In genomic region chr4:172725581-172725980, GRCh38 we compare ENCODE assay signal across 22 cellular contexts.
DNase-seq lines count a peak whose midpoint lies in the region; FAIRE-seq and TF ChIP-seq lines count a peak whose summit lies in the region.
"Had no signal": no experiment of that assay in that cellular context is flagged by ENCODE, and none has a peak within 500 bp of the region (broad histone marks: within the 10 kb centered on the region; RNA-seq: fewer than 3 reads in every experiment).

No MANE protein-coding gene starts in this region.

- H3K9ac ChIP-seq in skeletal muscle satellite cell (ENCODE audit: low read depth, low read length), result no peak overlapping the region

- no peaks in the 10 kb centered on the region for H3K27me3 ChIP-seq in skeletal muscle satellite cell (ENCODE audit: control insufficient read depth, insufficient read depth, low read length)

- H3K36me3 ChIP-seq in skeletal muscle satellite cell (ENCODE audit: insufficient read depth, low read length), result no peaks in the 10 kb centered on the region

- peaks cover 6% of the 10 kb centered on the region for H3K4me1 ChIP-seq in skeletal muscle satellite cell (ENCODE audit: control insufficient read depth, insufficient read depth, low read length)

- no peaks in the 10 kb centered on the region for H3K9me3 ChIP-seq in skeletal muscle satellite cell (replicated peaks; ENCODE audit: low read length)

- H3K4me2 ChIP-seq in skeletal muscle satellite cell (ENCODE audit: low read length), result peak overlapping the region; percentile 5
- H3K4me2 ChIP-seq: PC-9 had no signal

- TF ChIP-seq CTCF in fibroblast of the aortic adventitia (IDR thresholded peaks at IDR 0.05; ENCODE audit: insufficient read depth, low read length), result no peak

- H3K4me3 ChIP-seq in fibroblast of the aortic adventitia (ENCODE audit: low read depth, low read length), result no peak overlapping the region
- no peak overlapping the region for H3K4me3 ChIP-seq in skeletal muscle satellite cell (ENCODE audit: low read length)
- H3K4me3 ChIP-seq: PC-9 had no signal

- DNase-seq in ELR (ENCODE audit: low read depth), result peak; percentile 45
- DNase-seq in RCC 7860 (ENCODE audit: low spot score), result peak; percentile 68
- DNase-seq in fibroblast of the aortic adventitia (ENCODE audit: low read depth), result peak; percentile 41
- DNase-seq in NCI-H1048 (lab: John Stamatoyannopoulos, UW), result no peak
- no peak for DNase-seq in stimulated activated CD4-positive, alpha-beta T cell treated with anti-CD3 and anti-CD28 coated beads, Interleukin-4, amount 100 ng/mL, for 4 hours
- DNase-seq in MV-4-11 (lab: John Stamatoyannopoulos, UW), result no peak
- DNase-seq: activated CD4-positive, CD25-positive, alpha-beta regulatory T cell treated with anti-CD3 and anti-CD28 coated beads, Interleukin-2, amount 50 U/mL, for 72 hours; activated CD8-positive, alpha-beta memory T cell treated with anti-CD3 and anti-CD28 coated beads, Interleukin-2, amount 50 U/mL, for 4 hours; activated effector memory CD4-positive, alpha-beta T cell treated with anti-CD3 and anti-CD28 coated beads, Interleukin-2, amount 50 U/mL, for 16 hours; amygdala; effector memory CD8-positive, alpha-beta T cell; foreskin melanocyte; GDM1; Kasumi-1; NCI-H1417 treated with DMSO at 0.1 percent for 48 hours; NCI-H2171; NCI-H774; occipital lobe; PC-9; stimulated activated CD4-positive, alpha-beta T cell treated with anti-CD3 and anti-CD28 coated beads, Interleukin-2, amount 100 ng/mL, for 24 hours; T1000 had no signal

- peak; percentile 85 for FAIRE-seq in RCC 7860 (lab: Jason Lieb, UNC)

Comparison
In these comparisons a context has a peak if more than half of its experiments do, and no peak if none do; other contexts are left out.
1. DNase-seq: peak in ELR (single experiment), RCC 7860 (single experiment) and fibroblast of the aortic adventitia (single experiment); none in NCI-H1048 (single experiment), stimulated activated CD4-positive, alpha-beta T cell treated with anti-CD3 and anti-CD28 coated beads, Interleukin-4, amount 100 ng/mL, for 4 hours (0 of 2) and MV-4-11 (single experiment).